In genomic region chr10:102645741-102646609, GRCh38 we compare ENCODE assay signal across 9 cellular contexts. TPM values are rescaled to one million over a fixed set of nuclear protein-coding genes. Genes with fewer than 3 reads are reported as not detected.
DNase-seq lines count a peak whose midpoint lies in the region; ATAC-seq, FAIRE-seq and TF ChIP-seq lines count a peak whose summit lies in the region.
"Had no signal": no experiment of that assay in that cellular context is flagged by ENCODE, and none has a peak within 500 bp of the region (broad histone marks: within the 10 kb centered on the region; RNA-seq: fewer than 3 reads in every experiment).

No MANE protein-coding gene starts in this region.

- FAIRE-seq in HTR-8/SVneo (lab: Jason Lieb, UNC) = peak; percentile 90
- FAIRE-seq: islet of Langerhans had no signal

- H3K9ac ChIP-seq in rectal smooth muscle tissue (ENCODE audit: low read length) = peak overlapping the region; percentile 71

- H3K4me1 ChIP-seq in right atrium auricular region (peaks cover 0 to 57% of the 10 kb centered on the region in 2 donors), rectal smooth muscle tissue (ENCODE audit: control insufficient read depth, insufficient read depth, low read length) (peaks cover 31% of the 10 kb centered on the region)

- POLR2A ChIA-PET in T-cell (lab: Charles Lee) = interaction anchor here (0.5 to 1.0 kb wide), 5 partner anchors 28 to 103 kb away, joined by 3 to 8 read pairs (median 3); no protein-coding TSS in a partner anchor

- H3K36me3 ChIP-seq in right atrium auricular region = no peaks in the 10 kb centered on the region
- peaks cover 2% of the 10 kb centered on the region for H3K36me3 ChIP-seq in rectal smooth muscle tissue (ENCODE audit: control insufficient read depth, insufficient read depth, low read length)

- peak overlapping the region; percentile 95 to 98 (median 97) for H3K4me3 Mint-ChIP-seq in T-cell

- no peaks in the 10 kb centered on the region for H3K27me3 ChIP-seq in right atrium auricular region
- H3K27me3 ChIP-seq in rectal smooth muscle tissue (ENCODE audit: control insufficient read depth, insufficient read depth, low read length) = no peaks in the 10 kb centered on the region

- peak; percentile 84 for DNase-seq in CMK (ENCODE audit: low read depth)
- DNase-seq in HTR-8/SVneo (ENCODE audit: insufficient read length, low spot score) = peak; percentile 74
- DNase-seq in T-cell = peak; percentile 46 to 80 (median 60)
- DNase-seq in amniotic epithelial cell (ENCODE audit: low read depth) = peak; percentile 92
- peak; percentile 97 for DNase-seq in right atrium auricular region (ENCODE audit: low spot score)
- DNase-seq in OCI-M2 (lab: John Stamatoyannopoulos, UW; ENCODE audit: unreplicated experiment) = no peak

- peaks cover 51 to 65% (median 57%) of the 10 kb centered on the region in 3 donors for H3K4me1 Mint-ChIP-seq in T-cell

- H3K9me3 Mint-ChIP-seq in T-cell = no peaks in the 10 kb centered on the region

- H3K27ac ChIP-seq in right atrium auricular region = peak overlapping the region; percentile 98 to 100
- H3K27ac ChIP-seq in rectal smooth muscle tissue (ENCODE audit: low read depth, low read length) = peak overlapping the region; percentile 92

- peaks cover 3% of the 10 kb centered on the region for H3K36me3 Mint-ChIP-seq in T-cell

- H3K9me3 ChIP-seq in right atrium auricular region = no peaks in the 10 kb centered on the region

- CTCF ChIA-PET in T-cell (lab: Charles Lee) = interaction anchor here (0.6 to 3.2 kb wide), 9 partner anchors 10 to 789 kb away, joined by 3 to 20 read pairs (median 3); partner anchors contain the start of genes ACTR1A (in 1 of the 2), ARL3 (in 1 of the 2) and SFXN2 (in 1 of the 2)

- H3K27ac Mint-ChIP-seq in T-cell = peak overlapping the region; percentile 94 to 98

- ATAC-seq in GM19468 (IDR thresholded peaks at IDR 0.05; ENCODE audit: extremely low read depth, unreplicated experiment) = peak; percentile 21
- peak; percentile 12 to 35 (median 29) for ATAC-seq in T-cell (replicated peaks in 1 of 4)

- no peaks in the 10 kb centered on the region for H3K27me3 Mint-ChIP-seq in T-cell

- TF ChIP-seq CTCF in right atrium auricular region (IDR thresholded peaks at IDR 0.05) = peak in 1 of 2 donors; percentile 19

- H3K4me3 ChIP-seq in right atrium auricular region = peak overlapping the region; percentile 88 to 95
- H3K4me3 ChIP-seq in rectal smooth muscle tissue (ENCODE audit: low read length) = peak overlapping the region; percentile 86

RNA-seq across cellular contexts. Expression of gene TRIM8, which starts 1.7 kb away (rescaled TPM):
- total RNA-seq in T-cell = 10 to 100 TPM; 54.2 to 74.7 (median 67.9) TPM
- 100 to 1,000 TPM; 106 to 125 TPM for total RNA-seq in right atrium auricular region
